2 cellular contexts compared by ENCODE assay signal in the genomic region with DNA sequence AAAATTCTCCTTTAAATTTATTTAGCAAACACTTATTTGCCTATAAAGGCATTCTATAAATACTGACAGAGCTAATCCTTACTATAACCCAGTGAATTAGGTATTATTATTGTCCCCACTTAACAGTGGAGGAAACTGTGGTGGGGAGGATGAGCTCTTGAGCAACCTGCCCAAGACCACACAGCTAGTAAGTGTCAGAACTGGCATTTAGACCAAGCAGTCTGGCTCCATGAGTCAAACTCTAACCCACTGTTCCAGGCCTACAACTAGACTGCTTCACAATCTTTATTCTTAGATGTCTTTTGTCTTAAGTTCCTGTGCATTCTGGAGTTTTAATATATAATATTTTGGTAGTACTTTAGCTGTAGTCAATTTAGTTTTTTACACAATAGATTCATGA.
TF ChIP-seq lines count a peak whose summit lies in the region.

No MANE protein-coding gene starts in this region.

TF ChIP-seq in SK-N-SH, 30 proteins besides CTCF, POLR2A, EP300 and RAD21 (continued from another document):
- TF ChIP-seq, protein P1, sequence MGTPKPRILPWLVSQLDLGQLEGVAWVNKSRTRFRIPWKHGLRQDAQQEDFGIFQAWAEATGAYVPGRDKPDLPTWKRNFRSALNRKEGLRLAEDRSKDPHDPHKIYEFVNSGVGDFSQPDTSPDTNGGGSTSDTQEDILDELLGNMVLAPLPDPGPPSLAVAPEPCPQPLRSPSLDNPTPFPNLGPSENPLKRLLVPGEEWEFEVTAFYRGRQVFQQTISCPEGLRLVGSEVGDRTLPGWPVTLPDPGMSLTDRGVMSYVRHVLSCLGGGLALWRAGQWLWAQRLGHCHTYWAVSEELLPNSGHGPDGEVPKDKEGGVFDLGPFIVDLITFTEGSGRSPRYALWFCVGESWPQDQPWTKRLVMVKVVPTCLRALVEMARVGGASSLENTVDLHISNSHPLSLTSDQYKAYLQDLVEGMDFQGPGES (IDR thresholded peaks at IDR 0.05; ENCODE audit: low read depth, low read length), result no peak
- TF ChIP-seq CHD2 (IDR thresholded peaks at IDR 0.05; ENCODE audit: low read length, partially characterized antibody) (no peak), USF2 (IDR thresholded peaks at IDR 0.05; ENCODE audit: borderline replicate concordance, low read depth, low read length) (no peak), FOXJ3 (CRISPR knock-in tag; IDR thresholded peaks at IDR 0.05) (no peak), RFX5 (IDR thresholded peaks at IDR 0.05; ENCODE audit: low read length) (no peak), FOXM1 (IDR thresholded peaks at IDR 0.05; ENCODE audit: low read depth) (no peak), SIN3A (IDR thresholded peaks at IDR 0.05; ENCODE audit: borderline replicate concordance, low read depth, low read length) (no peak), TCF12 (IDR thresholded peaks at IDR 0.05) (no peak), SMC3 (IDR thresholded peaks at IDR 0.05; ENCODE audit: low read depth, low read length) (no peak), REST (IDR thresholded peaks at IDR 0.05; ENCODE audit: low read depth, low read length) (no peak), PBX3 (IDR thresholded peaks at IDR 0.05) (no peak), POLR2AphosphoS5 (IDR thresholded peaks at IDR 0.05; ENCODE audit: low read depth, low read length) (no peak)
TF ChIP-seq in SK-N-SH: peak in this region for 0.

TF ChIP-seq in SK-N-SH treated with all-trans-retinoic acid at 6 μM for 48 hours, 23 proteins besides CTCF, POLR2A, EP300 and RAD21 (continued from another document):
- TF ChIP-seq, protein P2, sequence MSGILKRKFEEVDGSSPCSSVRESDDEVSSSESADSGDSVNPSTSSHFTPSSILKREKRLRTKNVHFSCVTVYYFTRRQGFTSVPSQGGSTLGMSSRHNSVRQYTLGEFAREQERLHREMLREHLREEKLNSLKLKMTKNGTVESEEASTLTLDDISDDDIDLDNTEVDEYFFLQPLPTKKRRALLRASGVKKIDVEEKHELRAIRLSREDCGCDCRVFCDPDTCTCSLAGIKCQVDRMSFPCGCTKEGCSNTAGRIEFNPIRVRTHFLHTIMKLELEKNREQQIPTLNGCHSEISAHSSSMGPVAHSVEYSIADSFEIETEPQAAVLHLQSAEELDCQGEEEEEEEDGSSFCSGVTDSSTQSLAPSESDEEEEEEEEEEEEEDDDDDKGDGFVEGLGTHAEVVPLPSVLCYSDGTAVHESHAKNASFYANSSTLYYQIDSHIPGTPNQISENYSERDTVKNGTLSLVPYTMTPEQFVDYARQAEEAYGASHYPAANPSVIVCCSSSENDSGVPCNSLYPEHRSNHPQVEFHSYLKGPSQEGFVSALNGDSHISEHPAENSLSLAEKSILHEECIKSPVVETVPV (CRISPR knock-in tag; IDR thresholded peaks at IDR 0.05), result no peak
- no peak for TF ChIP-seq ISL1 (CRISPR knock-in tag; IDR thresholded peaks at IDR 0.05)
- no peak for TF ChIP-seq ESRRG (CRISPR knock-in tag; IDR thresholded peaks at IDR 0.05)
- no peak for TF ChIP-seq TSHZ2 (CRISPR knock-in tag; IDR thresholded peaks at IDR 0.05)
- no peak for TF ChIP-seq PATZ1 (CRISPR knock-in tag; IDR thresholded peaks at IDR 0.05; ENCODE audit: borderline replicate concordance)
- no peak for TF ChIP-seq ZFP30 (CRISPR knock-in tag; IDR thresholded peaks at IDR 0.05)
